Comparison of ENCODE assay signal across 8 cellular contexts in the genomic region with DNA sequence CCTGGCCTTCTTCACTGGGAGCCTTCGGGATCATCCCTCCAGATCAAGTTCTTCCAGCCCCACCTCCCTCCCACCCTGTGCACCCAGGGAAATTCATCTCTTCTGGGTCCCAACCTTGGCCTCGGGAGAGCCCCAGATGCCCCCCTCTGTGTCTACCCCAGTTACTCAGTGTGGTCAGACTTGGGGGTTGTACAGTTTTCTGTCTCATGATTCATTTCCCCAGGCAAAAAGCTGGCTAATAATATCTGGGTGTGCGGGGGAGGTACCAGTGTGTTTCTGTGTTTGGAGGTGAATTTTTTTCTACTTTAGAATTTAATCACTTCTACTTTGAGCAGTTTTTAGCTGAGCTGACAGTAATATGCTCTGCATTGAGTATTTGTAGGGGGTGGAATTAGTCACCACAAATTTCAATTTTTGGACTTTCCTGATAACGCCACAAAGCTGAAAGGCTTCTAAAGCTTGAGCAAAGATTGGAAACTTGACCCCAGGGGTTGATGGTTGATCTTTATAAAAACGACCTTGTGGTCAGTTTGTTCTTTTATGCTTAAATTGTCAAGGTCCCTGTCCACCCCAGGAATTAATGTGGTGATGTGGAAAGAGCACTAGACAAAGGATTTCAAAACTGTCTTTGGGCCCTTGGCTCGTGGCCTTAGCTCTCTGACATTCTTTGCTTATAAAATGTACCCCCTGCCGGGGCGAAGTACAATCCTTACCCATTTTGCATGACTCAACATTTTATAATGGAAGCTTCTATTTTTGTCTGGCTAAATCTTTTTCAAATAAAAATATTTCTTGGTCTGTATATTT.
DNase-seq lines count a peak whose midpoint lies in the region; ATAC-seq and TF ChIP-seq lines count a peak whose summit lies in the region.

No MANE protein-coding gene starts in this region.

- CTCF ChIA-PET in CD8-positive, alpha-beta T cell (lab: Charles Lee) = interaction anchor here (0.6 to 18.2 kb wide), 9 partner anchors 13 to 484 kb away, joined by 3 to 271 read pairs (median 4); no protein-coding TSS in a partner anchor
- CTCF ChIA-PET in activated CD8-positive, alpha-beta T cell treated with anti-CD3 and anti-CD28 coated beads, Interleukin-2, amount 10 ng/mL, durations not matched to agents 7 days and 5 days (lab: Charles Lee) = interaction anchor here (0.7 to 13.2 kb wide), 18 partner anchors 11 to 485 kb away, joined by 3 to 239 read pairs (median 5); no protein-coding TSS in a partner anchor

- intact Hi-C loops in CD8-positive, alpha-beta T cell (cut with DNase I, micrococcal nuclease) = loop anchor here in 1 of 2 experiments (5.0 kb wide), 1 partner anchor 279 kb away; no protein-coding TSS in a partner anchor

- H3K4me3 Mint-ChIP-seq in CD8-positive, alpha-beta T cell = no peak overlapping the region
- peak overlapping the region; percentile 64 for H3K4me3 Mint-ChIP-seq in activated CD8-positive, alpha-beta T cell treated with anti-CD3 and anti-CD28 coated beads, Interleukin-2, amount 10 ng/mL, durations not matched to agents 7 days and 5 days

- ATAC-seq in CD8-positive, alpha-beta T cell = peak; percentile 59
- ATAC-seq in GM21367 (IDR thresholded peaks at IDR 0.05; ENCODE audit: unreplicated experiment) (peak; percentile 76), HG03520 (IDR thresholded peaks at IDR 0.05; ENCODE audit: unreplicated experiment) (peak; percentile 80)
- ATAC-seq in activated CD8-positive, alpha-beta T cell treated with anti-CD3 and anti-CD28 coated beads, Interleukin-2, amount 10 ng/mL, durations not matched to agents 7 days and 5 days = peak; percentile 55

- POLR2A ChIA-PET in CD8-positive, alpha-beta T cell (lab: Charles Lee) = interaction anchor here (0.8 to 1.3 kb wide), 3 partner anchors 13 to 33 kb away, joined by 3 to 5 read pairs (median 3); no protein-coding TSS in a partner anchor
- POLR2A ChIA-PET in activated CD8-positive, alpha-beta T cell treated with anti-CD3 and anti-CD28 coated beads, Interleukin-2, amount 10 ng/mL, durations not matched to agents 7 days and 5 days (lab: Charles Lee) = interaction anchor here (0.8 to 1.9 kb wide), 18 partner anchors 8 to 513 kb away, joined by 3 to 9 read pairs (median 4); a partner anchor contains a TSS

- H3K36me3 Mint-ChIP-seq in CD8-positive, alpha-beta T cell = no peaks in the 10 kb centered on the region
- no peaks in the 10 kb centered on the region for H3K36me3 Mint-ChIP-seq in activated CD8-positive, alpha-beta T cell treated with anti-CD3 and anti-CD28 coated beads, Interleukin-2, amount 10 ng/mL, durations not matched to agents 7 days and 5 days (ENCODE audit: low read depth)

- H3K27me3 Mint-ChIP-seq in CD8-positive, alpha-beta T cell (ENCODE audit: low read depth) = no peaks in the 10 kb centered on the region
- H3K27me3 Mint-ChIP-seq in activated CD8-positive, alpha-beta T cell treated with anti-CD3 and anti-CD28 coated beads, Interleukin-2, amount 10 ng/mL, durations not matched to agents 7 days and 5 days (ENCODE audit: low read depth) = no peaks in the 10 kb centered on the region

- no peaks in the 10 kb centered on the region for H3K9me3 Mint-ChIP-seq in CD8-positive, alpha-beta T cell
- no peaks in the 10 kb centered on the region for H3K9me3 Mint-ChIP-seq in activated CD8-positive, alpha-beta T cell treated with anti-CD3 and anti-CD28 coated beads, Interleukin-2, amount 10 ng/mL, durations not matched to agents 7 days and 5 days (ENCODE audit: insufficient read depth)

- H3K27ac ChIP-seq in CD8-positive, alpha-beta T cell (ENCODE audit: low read depth, low read length) = no peak overlapping the region

- no peaks in the 10 kb centered on the region for H3K4me1 ChIP-seq in CD8-positive, alpha-beta T cell (ENCODE audit: insufficient read depth, low read length)

- H3K27ac Mint-ChIP-seq in CD8-positive, alpha-beta T cell = peak overlapping the region; percentile 34
- H3K27ac Mint-ChIP-seq in activated CD8-positive, alpha-beta T cell treated with anti-CD3 and anti-CD28 coated beads, Interleukin-2, amount 10 ng/mL, durations not matched to agents 7 days and 5 days = peak overlapping the region; percentile 86

- peak in 1 of 7 experiments; percentile 27 for DNase-seq in CD8-positive, alpha-beta T cell
- peak; percentile 56 for DNase-seq in activated CD8-positive, alpha-beta T cell treated with anti-CD3 and anti-CD28 coated beads, Interleukin-2, amount 10 ng/mL, durations not matched to agents 7 days and 5 days
- DNase-seq in fibroblast of peridontal ligament (ENCODE audit: extremely low read depth) (peak; percentile 94), DMS53 (lab: John Stamatoyannopoulos, UW) (no peak), HUDEP-2 (lab: John Stamatoyannopoulos, UW; ENCODE audit: unreplicated experiment in 76 of 76) (no peak)
- DNase-seq in stimulated activated CD4-positive, alpha-beta T cell treated with anti-CD3 and anti-CD28 coated beads, Interleukin-2, amount 100 ng/mL, for 48 hours = peak; percentile 43 to 56

- peaks cover 25% of the 10 kb centered on the region for H3K4me1 Mint-ChIP-seq in CD8-positive, alpha-beta T cell (ENCODE audit: low read depth)
- H3K4me1 Mint-ChIP-seq in activated CD8-positive, alpha-beta T cell treated with anti-CD3 and anti-CD28 coated beads, Interleukin-2, amount 10 ng/mL, durations not matched to agents 7 days and 5 days (ENCODE audit: low read depth) = peaks cover 68% of the 10 kb centered on the region

- no peak overlapping the region for H3K4me3 ChIP-seq in CD8-positive, alpha-beta T cell (ENCODE audit: low read depth, low read length)

- no peak for TF ChIP-seq CTCF in CD8-positive, alpha-beta T cell (IDR thresholded peaks at IDR 0.05)

- no peaks in the 10 kb centered on the region for H3K9me3 ChIP-seq in CD8-positive, alpha-beta T cell (ENCODE audit: low read length)

- no peaks in the 10 kb centered on the region for H3K36me3 ChIP-seq in CD8-positive, alpha-beta T cell (ENCODE audit: insufficient read depth, low read length)

- no peaks in the 10 kb centered on the region for H3K27me3 ChIP-seq in CD8-positive, alpha-beta T cell (ENCODE audit: insufficient read depth, low read length)

Comparison
In these comparisons a context has a peak if more than half of its experiments do, and no peak if none do; other contexts are left out.
1. DNase-seq: peak in activated CD8-positive, alpha-beta T cell treated with anti-CD3 and anti-CD28 coated beads, Interleukin-2, amount 10 ng/mL, durations not matched to agents 7 days and 5 days (single experiment), fibroblast of peridontal ligament (single experiment) and stimulated activated CD4-positive, alpha-beta T cell treated with anti-CD3 and anti-CD28 coated beads, Interleukin-2, amount 100 ng/mL, for 48 hours (2 of 2); none in DMS53 (single experiment) and HUDEP-2 (0 of 76).
2. Peak in every context shown above with its lines, with median percentiles within 50 percentile points of each other: ATAC-seq.